8 cellular contexts compared by ENCODE assay signal in the genomic region with DNA sequence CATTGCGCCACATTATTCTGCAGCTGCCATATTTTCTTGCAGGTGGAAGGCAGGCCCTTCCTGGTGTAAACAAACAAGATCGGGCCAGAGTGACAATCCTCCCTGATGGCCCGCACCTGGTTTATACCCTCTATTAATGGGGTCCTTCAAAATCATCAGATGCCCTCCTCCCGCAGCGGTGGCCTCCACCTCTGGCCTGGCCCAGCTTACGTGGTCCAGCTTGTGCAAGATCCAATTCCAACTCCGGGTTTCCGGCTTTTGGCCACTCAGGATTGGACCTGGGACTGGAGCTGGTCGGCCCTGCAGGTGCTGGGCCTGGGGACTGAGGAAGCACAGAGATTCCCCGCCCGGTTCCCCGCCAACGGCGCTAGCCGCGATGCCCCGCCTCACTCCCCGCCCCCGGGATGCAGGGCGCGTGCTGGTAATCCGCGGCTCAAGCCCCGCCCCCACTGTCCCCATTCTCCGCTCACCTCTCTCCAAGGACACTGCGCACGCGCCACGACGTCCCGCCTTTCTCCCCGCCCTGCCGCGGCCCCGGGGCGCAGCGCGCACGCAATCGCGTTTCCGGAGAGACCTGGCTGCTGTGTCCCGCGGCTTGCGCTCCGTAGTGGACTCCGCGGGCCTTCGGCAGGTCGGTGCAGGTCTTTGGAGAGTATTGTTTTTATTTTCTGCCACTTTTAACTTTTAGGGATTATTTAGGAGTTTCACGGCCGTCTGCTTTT.
DNase-seq lines count a peak whose midpoint lies in the region; ATAC-seq lines count a peak whose summit lies in the region.

A gene (plus strand): TSS at position 555 of the 722 bp plus-strand sequence. CDS start 1,441 bp downstream, outside the sequence.

- DNase-seq in Ammon's horn (ENCODE audit: low spot score), result peak; percentile 98
- DNase-seq in GM19238 (ENCODE audit: insufficient read length, low spot score), result peak; percentile 96
- peak; percentile 93 to 96 for DNase-seq in NCI-H524 (lab: John Stamatoyannopoulos, UW)
- DNase-seq in activated CD4-positive, alpha-beta T cell treated with anti-CD3 and anti-CD28 coated beads for 4 hours, result peak; percentile 99 to 100
- DNase-seq in kidney tubule cell (ENCODE audit: low spot score), result peak; percentile 97
- DNase-seq in stimulated activated CD4-positive, alpha-beta T cell treated with anti-CD3 and anti-CD28 coated beads, Interleukin-1b, Interleukin-23, amount 100 ng/mL, for 4 hours (ENCODE audit: low read depth in 2 of 2), result peak; percentile 100

- ATAC-seq in HG03442 (IDR thresholded peaks at IDR 0.05; ENCODE audit: unreplicated experiment), result peak; percentile 91

- peak within 1 kb of the TSS; percentile 85 for H3K27ac ChIP-seq in cingulate gyrus (ENCODE audit: low read depth, low read length)

Comparison
In these comparisons a context has a peak if more than half of its experiments do, and no peak if none do; other contexts are left out.
1. Peak in every context shown above with its lines: DNase-seq, ATAC-seq and H3K27ac ChIP-seq.